In the genomic region with DNA sequence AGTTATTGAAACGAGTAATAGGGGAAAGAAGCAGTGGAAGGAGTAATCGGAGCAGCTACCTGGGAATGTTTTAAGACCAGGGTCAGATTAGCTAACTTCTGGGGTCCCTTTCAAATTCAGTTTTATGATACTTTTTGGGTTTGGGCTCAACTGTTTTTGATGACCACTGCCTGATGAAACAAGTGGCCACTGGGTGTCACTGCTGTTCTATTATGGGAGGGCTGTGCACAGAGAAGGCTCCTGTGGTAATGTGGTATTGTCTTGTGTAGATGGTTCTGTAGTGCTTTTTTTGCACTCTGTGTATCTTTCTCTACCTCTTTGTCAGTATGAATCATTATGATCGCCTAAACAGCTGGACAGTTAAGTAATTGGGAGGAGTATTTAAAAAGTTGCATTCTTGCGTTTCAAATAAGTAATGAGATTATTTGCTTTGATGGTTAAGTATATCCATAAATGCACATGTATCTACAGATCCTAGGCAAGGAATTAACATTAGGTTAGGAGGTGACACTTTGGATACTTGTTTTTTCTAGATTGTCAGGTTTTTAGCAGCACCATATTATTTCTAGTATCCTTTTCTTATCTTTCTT, we compare ENCODE assay signal across 1 cellular context.
TF ChIP-seq lines count a peak whose summit lies in the region.

No MANE protein-coding gene starts in this region.

TF ChIP-seq in GM23338, 12 proteins besides CTCF, POLR2A, EP300 and RAD21 (continued from another document):
- TF ChIP-seq, protein P1, sequence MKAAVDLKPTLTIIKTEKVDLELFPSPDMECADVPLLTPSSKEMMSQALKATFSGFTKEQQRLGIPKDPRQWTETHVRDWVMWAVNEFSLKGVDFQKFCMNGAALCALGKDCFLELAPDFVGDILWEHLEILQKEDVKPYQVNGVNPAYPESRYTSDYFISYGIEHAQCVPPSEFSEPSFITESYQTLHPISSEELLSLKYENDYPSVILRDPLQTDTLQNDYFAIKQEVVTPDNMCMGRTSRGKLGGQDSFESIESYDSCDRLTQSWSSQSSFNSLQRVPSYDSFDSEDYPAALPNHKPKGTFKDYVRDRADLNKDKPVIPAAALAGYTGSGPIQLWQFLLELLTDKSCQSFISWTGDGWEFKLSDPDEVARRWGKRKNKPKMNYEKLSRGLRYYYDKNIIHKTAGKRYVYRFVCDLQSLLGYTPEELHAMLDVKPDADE (IDR thresholded peaks at IDR 0.05), result no peak
- TF ChIP-seq ZNF114 (CRISPR knock-in tag; IDR thresholded peaks at IDR 0.05) (no peak), ZNF331 (CRISPR knock-in tag; IDR thresholded peaks at IDR 0.05; ENCODE audit: low read depth) (no peak), STAT1 (IDR thresholded peaks at IDR 0.05; ENCODE audit: unreplicated experiment) (no peak), EZH2 (IDR thresholded peaks at IDR 0.05; ENCODE audit: low read depth, unreplicated experiment) (no peak), JUNB (IDR thresholded peaks at IDR 0.05; ENCODE audit: unreplicated experiment) (no peak), POLR2AphosphoS5 (IDR thresholded peaks at IDR 0.05; ENCODE audit: low read depth) (no peak), NANOG (IDR thresholded peaks at IDR 0.05; ENCODE audit: borderline replicate concordance) (no peak)
- TF ChIP-seq, protein P2, sequence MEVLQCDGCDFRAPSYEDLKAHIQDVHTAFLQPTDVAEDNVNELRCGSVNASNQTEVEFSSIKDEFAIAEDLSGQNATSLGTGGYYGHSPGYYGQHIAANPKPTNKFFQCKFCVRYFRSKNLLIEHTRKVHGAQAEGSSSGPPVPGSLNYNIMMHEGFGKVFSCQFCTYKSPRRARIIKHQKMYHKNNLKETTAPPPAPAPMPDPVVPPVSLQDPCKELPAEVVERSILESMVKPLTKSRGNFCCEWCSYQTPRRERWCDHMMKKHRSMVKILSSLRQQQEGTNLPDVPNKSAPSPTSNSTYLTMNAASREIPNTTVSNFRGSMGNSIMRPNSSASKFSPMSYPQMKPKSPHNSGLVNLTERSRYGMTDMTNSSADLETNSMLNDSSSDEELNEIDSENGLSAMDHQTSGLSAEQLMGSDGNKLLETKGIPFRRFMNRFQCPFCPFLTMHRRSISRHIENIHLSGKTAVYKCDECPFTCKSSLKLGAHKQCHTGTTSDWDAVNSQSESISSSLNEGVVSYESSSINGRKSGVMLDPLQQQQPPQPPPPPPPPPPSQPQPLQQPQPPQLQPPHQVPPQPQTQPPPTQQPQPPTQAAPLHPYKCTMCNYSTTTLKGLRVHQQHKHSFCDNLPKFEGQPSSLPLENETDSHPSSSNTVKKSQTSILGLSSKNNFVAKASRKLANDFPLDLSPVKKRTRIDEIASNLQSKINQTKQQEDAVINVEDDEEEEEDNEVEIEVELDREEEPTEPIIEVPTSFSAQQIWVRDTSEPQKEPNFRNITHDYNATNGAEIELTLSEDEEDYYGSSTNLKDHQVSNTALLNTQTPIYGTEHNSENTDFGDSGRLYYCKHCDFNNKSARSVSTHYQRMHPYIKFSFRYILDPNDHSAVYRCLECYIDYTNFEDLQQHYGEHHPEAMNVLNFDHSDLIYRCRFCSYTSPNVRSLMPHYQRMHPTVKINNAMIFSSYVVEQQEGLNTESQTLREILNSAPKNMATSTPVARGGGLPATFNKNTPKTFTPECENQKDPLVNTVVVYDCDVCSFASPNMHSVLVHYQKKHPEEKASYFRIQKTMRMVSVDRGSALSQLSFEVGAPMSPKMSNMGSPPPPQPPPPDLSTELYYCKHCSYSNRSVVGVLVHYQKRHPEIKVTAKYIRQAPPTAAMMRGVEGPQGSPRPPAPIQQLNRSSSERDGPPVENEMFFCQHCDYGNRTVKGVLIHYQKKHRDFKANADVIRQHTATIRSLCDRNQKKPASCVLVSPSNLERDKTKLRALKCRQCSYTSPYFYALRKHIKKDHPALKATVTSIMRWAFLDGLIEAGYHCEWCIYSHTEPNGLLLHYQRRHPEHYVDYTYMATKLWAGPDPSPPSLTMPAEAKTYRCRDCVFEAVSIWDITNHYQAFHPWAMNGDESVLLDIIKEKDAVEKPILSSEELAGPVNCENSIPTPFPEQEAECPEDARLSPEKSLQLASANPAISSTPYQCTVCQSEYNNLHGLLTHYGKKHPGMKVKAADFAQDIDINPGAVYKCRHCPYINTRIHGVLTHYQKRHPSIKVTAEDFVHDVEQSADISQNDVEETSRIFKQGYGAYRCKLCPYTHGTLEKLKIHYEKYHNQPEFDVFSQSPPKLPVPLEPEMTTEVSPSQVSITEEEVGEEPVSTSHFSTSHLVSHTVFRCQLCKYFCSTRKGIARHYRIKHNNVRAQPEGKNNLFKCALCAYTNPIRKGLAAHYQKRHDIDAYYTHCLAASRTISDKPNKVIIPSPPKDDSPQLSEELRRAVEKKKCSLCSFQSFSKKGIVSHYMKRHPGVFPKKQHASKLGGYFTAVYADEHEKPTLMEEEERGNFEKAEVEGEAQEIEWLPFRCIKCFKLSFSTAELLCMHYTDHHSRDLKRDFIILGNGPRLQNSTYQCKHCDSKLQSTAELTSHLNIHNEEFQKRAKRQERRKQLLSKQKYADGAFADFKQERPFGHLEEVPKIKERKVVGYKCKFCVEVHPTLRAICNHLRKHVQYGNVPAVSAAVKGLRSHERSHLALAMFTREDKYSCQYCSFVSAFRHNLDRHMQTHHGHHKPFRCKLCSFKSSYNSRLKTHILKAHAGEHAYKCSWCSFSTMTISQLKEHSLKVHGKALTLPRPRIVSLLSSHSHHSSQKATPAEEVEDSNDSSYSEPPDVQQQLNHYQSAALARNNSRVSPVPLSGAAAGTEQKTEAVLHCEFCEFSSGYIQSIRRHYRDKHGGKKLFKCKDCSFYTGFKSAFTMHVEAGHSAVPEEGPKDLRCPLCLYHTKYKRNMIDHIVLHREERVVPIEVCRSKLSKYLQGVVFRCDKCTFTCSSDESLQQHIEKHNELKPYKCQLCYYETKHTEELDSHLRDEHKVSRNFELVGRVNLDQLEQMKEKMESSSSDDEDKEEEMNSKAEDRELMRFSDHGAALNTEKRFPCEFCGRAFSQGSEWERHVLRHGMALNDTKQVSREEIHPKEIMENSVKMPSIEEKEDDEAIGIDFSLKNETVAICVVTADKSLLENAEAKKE (CRISPR knock-in tag; IDR thresholded peaks at IDR 0.05), result no peak
